In genomic region chr22:38788016-38788415, GRCh38 we compare ENCODE assay signal across 11 cellular contexts. TPM values are rescaled to one million over a fixed set of nuclear protein-coding genes. Genes with fewer than 3 reads are reported as not detected.
DNase-seq lines count a peak whose midpoint lies in the region; ATAC-seq, FAIRE-seq and TF ChIP-seq lines count a peak whose summit lies in the region.
"Had no signal": no experiment of that assay in that cellular context is flagged by ENCODE, and none has a peak within 500 bp of the region (broad histone marks: within the 10 kb centered on the region; RNA-seq: fewer than 3 reads in every experiment).

No MANE protein-coding gene starts in this region.

- TF ChIP-seq CTCF in astrocyte (IDR thresholded peaks at IDR 0.05; ENCODE audit: insufficient read depth, low read depth, low read length), result no peak
- TF ChIP-seq CTCF in stomach (IDR thresholded peaks at IDR 0.05), result no peak
- TF ChIP-seq CTCF in WTC11 (IDR thresholded peaks at IDR 0.05), result no peak
- no peak for TF ChIP-seq CTCF in foreskin keratinocyte (conservative IDR thresholded peaks at IDR 0.05)

- H3K4me3 ChIP-seq in astrocyte (ENCODE audit: insufficient read depth, low read depth, low read length), result no peak overlapping the region
- H3K4me3 ChIP-seq in stomach, result no peak overlapping the region

- no peaks in the 10 kb centered on the region for H3K27me3 ChIP-seq in astrocyte (ENCODE audit: insufficient read depth, low read length)
- no peaks in the 10 kb centered on the region for H3K27me3 ChIP-seq in stomach
- H3K27me3 ChIP-seq in foreskin keratinocyte, result no peaks in the 10 kb centered on the region

- peaks cover 3% of the 10 kb centered on the region for H4K20me1 ChIP-seq in astrocyte (ENCODE audit: insufficient read depth, low read length)

- H3K27ac Mint-ChIP-seq in astrocyte (ENCODE audit: unreplicated experiment) (peak overlapping the region; percentile 69), WTC11 (no peak overlapping the region)

- peak overlapping the region; percentile 40 for H3K27ac ChIP-seq in astrocyte (ENCODE audit: low read depth, low read length)
- peak overlapping the region; percentile 28 to 80 (median 75) for H3K27ac ChIP-seq in stomach
- H3K27ac ChIP-seq in foreskin keratinocyte, result no peak overlapping the region

- ATAC-seq in left ventricle myocardium superior (peak; percentile 1), WTC11 (no peak), foreskin keratinocyte (no peak)

- 53 to 72% (median 65%) methylated on average over 10 of the region's 10 CpGs for WGBS in stomach, 5 donors

- H3K4me2 ChIP-seq in astrocyte (ENCODE audit: low read length), result peak overlapping the region; percentile 58

- H3K9me3 Mint-ChIP-seq in astrocyte (ENCODE audit: unreplicated experiment), result no peaks in the 10 kb centered on the region
- no peaks in the 10 kb centered on the region for H3K9me3 Mint-ChIP-seq in WTC11

- CTCF ChIA-PET in WTC11 (lab: Charles Lee), result interaction anchor here (1.4 kb wide), 1 partner anchor 22 kb away, joined by 4 read pairs; no protein-coding TSS in a partner anchor

- H3K4me3 Mint-ChIP-seq in astrocyte (ENCODE audit: unreplicated experiment) (no peak overlapping the region), WTC11 (no peak overlapping the region)

- no peak for FAIRE-seq in astrocyte (lab: Jason Lieb, UNC)
- FAIRE-seq: colon had no signal

- peak overlapping the region; percentile 17 for H3K9ac ChIP-seq in astrocyte (ENCODE audit: low read length)

- H3K9me3 ChIP-seq in astrocyte (ENCODE audit: insufficient read depth, low read depth, low read length) (no peaks in the 10 kb centered on the region), stomach (no peaks in the 10 kb centered on the region)

- H3K36me3 ChIP-seq in astrocyte (ENCODE audit: insufficient read depth, low read length) (peaks cover 8% of the 10 kb centered on the region), stomach (peaks cover 0 to 17% (median 12%) of the 10 kb centered on the region in 4 donors)

- peaks cover under 1% of the 10 kb centered on the region for H3K79me2 ChIP-seq in astrocyte (ENCODE audit: insufficient read depth, low read length)

- peak; percentile 36 for DNase-seq in LHCN-M2 (ENCODE audit: low read depth)
- DNase-seq in astrocyte (ENCODE audit: low read depth), result peak; percentile 55
- no peak for DNase-seq in left ventricle myocardium superior
- DNase-seq in stomach, result no peak
- DNase-seq in WTC11 (ENCODE audit: low spot score), result no peak
- DNase-seq in stimulated activated naive CD4-positive, alpha-beta T cell (lab: John Stamatoyannopoulos, UW), result no peak
- DNase-seq in posterior vena cava (ENCODE audit: low spot score), result no peak
- no peak for DNase-seq in foreskin keratinocyte
- DNase-seq: Calu3; stimulated activated naive CD4-positive, alpha-beta T cell treated with Interleukin-2 at 50 U/mL for 16 hours had no signal

- H3K27me3 Mint-ChIP-seq in astrocyte (ENCODE audit: low read depth, unreplicated experiment) (no peaks in the 10 kb centered on the region), WTC11 (ENCODE audit: low read depth) (no peaks in the 10 kb centered on the region)

- TF ChIP-seq POLR2A in stomach (IDR thresholded peaks at IDR 0.05), result no peak

- POLR2A ChIA-PET in WTC11 (lab: Charles Lee), result no interaction called here

- H2AFZ ChIP-seq in astrocyte (ENCODE audit: low read depth, low read length), result peak overlapping the region; percentile 8

- H3K4me1 ChIP-seq in astrocyte (ENCODE audit: insufficient read depth, low read length) (peaks cover 32% of the 10 kb centered on the region), stomach (peaks cover 12 to 50% (median 38%) of the 10 kb centered on the region in 4 donors), foreskin keratinocyte (peaks cover 5% of the 10 kb centered on the region)

- no peak for TF ChIP-seq EP300 in stomach (IDR thresholded peaks at IDR 0.05)

- H3K36me3 Mint-ChIP-seq in astrocyte (ENCODE audit: low read depth, unreplicated experiment), result peaks cover 5% of the 10 kb centered on the region
- no peaks in the 10 kb centered on the region for H3K36me3 Mint-ChIP-seq in WTC11

- intact Hi-C loops in left ventricle myocardium superior (cut with micrococcal nuclease) (no loop called here), stomach (cut with DNase I; ENCODE audit: low total_unique reads) (no loop called here), posterior vena cava (cut with DNase I) (no loop called here)

- H3K4me1 Mint-ChIP-seq in astrocyte (ENCODE audit: low read depth, unreplicated experiment) (peaks cover 22% of the 10 kb centered on the region), WTC11 (peaks cover 2% of the 10 kb centered on the region)

TF ChIP-seq in WTC11, 78 proteins besides CTCF, POLR2A, EP300 and RAD21 (continues in another document):
- TF ChIP-seq NR2C2 (CRISPR knock-in tag; IDR thresholded peaks at IDR 0.05) (no peak), ATF1 (CRISPR knock-in tag; IDR thresholded peaks at IDR 0.05) (no peak), CDX4 (CRISPR knock-in tag; IDR thresholded peaks at IDR 0.05; ENCODE audit: borderline replicate concordance) (no peak)
- TF ChIP-seq, protein P1, sequence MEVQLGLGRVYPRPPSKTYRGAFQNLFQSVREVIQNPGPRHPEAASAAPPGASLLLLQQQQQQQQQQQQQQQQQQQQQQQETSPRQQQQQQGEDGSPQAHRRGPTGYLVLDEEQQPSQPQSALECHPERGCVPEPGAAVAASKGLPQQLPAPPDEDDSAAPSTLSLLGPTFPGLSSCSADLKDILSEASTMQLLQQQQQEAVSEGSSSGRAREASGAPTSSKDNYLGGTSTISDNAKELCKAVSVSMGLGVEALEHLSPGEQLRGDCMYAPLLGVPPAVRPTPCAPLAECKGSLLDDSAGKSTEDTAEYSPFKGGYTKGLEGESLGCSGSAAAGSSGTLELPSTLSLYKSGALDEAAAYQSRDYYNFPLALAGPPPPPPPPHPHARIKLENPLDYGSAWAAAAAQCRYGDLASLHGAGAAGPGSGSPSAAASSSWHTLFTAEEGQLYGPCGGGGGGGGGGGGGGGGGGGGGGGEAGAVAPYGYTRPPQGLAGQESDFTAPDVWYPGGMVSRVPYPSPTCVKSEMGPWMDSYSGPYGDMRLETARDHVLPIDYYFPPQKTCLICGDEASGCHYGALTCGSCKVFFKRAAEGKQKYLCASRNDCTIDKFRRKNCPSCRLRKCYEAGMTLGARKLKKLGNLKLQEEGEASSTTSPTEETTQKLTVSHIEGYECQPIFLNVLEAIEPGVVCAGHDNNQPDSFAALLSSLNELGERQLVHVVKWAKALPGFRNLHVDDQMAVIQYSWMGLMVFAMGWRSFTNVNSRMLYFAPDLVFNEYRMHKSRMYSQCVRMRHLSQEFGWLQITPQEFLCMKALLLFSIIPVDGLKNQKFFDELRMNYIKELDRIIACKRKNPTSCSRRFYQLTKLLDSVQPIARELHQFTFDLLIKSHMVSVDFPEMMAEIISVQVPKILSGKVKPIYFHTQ (CRISPR knock-in tag; IDR thresholded peaks at IDR 0.05), result no peak
- TF ChIP-seq, protein P2, sequence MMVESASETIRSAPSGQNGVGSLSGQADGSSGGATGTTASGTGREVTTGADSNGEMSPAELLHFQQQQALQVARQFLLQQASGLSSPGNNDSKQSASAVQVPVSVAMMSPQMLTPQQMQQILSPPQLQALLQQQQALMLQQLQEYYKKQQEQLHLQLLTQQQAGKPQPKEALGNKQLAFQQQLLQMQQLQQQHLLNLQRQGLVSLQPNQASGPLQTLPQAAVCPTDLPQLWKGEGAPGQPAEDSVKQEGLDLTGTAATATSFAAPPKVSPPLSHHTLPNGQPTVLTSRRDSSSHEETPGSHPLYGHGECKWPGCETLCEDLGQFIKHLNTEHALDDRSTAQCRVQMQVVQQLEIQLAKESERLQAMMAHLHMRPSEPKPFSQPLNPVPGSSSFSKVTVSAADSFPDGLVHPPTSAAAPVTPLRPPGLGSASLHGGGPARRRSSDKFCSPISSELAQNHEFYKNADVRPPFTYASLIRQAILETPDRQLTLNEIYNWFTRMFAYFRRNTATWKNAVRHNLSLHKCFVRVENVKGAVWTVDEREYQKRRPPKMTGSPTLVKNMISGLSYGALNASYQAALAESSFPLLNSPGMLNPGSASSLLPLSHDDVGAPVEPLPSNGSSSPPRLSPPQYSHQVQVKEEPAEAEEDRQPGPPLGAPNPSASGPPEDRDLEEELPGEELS (CRISPR knock-in tag; IDR thresholded peaks at IDR 0.05), result no peak

RNA-seq across cellular contexts. Expression of gene DNAL4, which starts 5.9 kb away (rescaled TPM):
- total RNA-seq in LHCN-M2 (2014; rRNA removed) (19.0 and 22.6 TPM in 2 replicates), astrocyte (12.8 and 12.9 TPM in 2 replicates), left ventricle myocardium superior (11.6 TPM), stomach (10 to 100 TPM in 4 of 5 donors, under 1 TPM in 1; 0.58 to 33.0 (median 11.2) TPM), WTC11 (2021) (11.8 to 12.2 TPM (median 12.1 TPM) in 3 replicates), posterior vena cava (1 to 10 TPM; 5.9 to 8.3 TPM), foreskin keratinocyte (14.0 and 16.3 TPM in 2 replicates)
- polyA plus RNA-seq in LHCN-M2 (2012), result 17.5 TPM
- polyA plus RNA-seq in stomach (10 to 100 TPM; 15.9 to 22.5 (median 21.4) TPM), foreskin keratinocyte (16.7 and 18.8 TPM in 2 replicates)

RNA-seq across cellular contexts. Expression of gene SUN2, which starts 32.2 kb away (rescaled TPM):
- total RNA-seq in LHCN-M2 (2014; rRNA removed) (136 and 140 TPM in 2 replicates), astrocyte (46.5 and 51.0 TPM in 2 replicates), left ventricle myocardium superior (109 TPM), stomach (100 to 1,000 TPM; 108 to 387 (median 142) TPM), WTC11 (2021) (17.7 to 30.1 TPM (median 18.6 TPM) in 3 replicates), posterior vena cava (100 to 1,000 TPM; 229 to 246 TPM), foreskin keratinocyte (47.7 and 48.4 TPM in 2 replicates)
- polyA plus RNA-seq in LHCN-M2 (2012), result 58.4 TPM
- polyA plus RNA-seq in stomach (10 to 100 TPM; 25.3 to 51.8 (median 26.4) TPM), foreskin keratinocyte (29.9 and 33.0 TPM in 2 replicates)

RNA-seq across cellular contexts. Expression of gene NPTXR, which starts 55.8 kb away (rescaled TPM):
- total RNA-seq in LHCN-M2 (2014; rRNA removed), result 0.06 and 0.23 TPM in 2 replicates
- 0.38 TPM for polyA plus RNA-seq in LHCN-M2 (2012)
- total RNA-seq in astrocyte, result 5.1 and 5.4 TPM in 2 replicates
- 23.4 TPM for total RNA-seq in left ventricle myocardium superior
- total RNA-seq in stomach, result 10 to 100 TPM in 2 of 5 donors, 1 to 10 TPM in 3; 1.2 to 19.6 (median 4.1) TPM
- polyA plus RNA-seq in stomach, result 1 to 10 TPM in 2 of 3 donors, under 1 TPM in 1; 0.46 to 2.4 (median 2.2) TPM
- 10.4 to 11.2 TPM (median 10.6 TPM) in 3 replicates for total RNA-seq in WTC11 (2021)
- 1 to 10 TPM; 8.3 to 8.4 TPM for total RNA-seq in posterior vena cava
- total RNA-seq in foreskin keratinocyte, result 0.04 and 0.07 TPM in 2 replicates
- 0.03 and 0.06 TPM in 2 replicates for polyA plus RNA-seq in foreskin keratinocyte

Comparison
In these comparisons a context has a peak if more than half of its experiments do, and no peak if none do; other contexts are left out.
1. DNase-seq: peak in LHCN-M2 (single experiment) and astrocyte (single experiment); none in left ventricle myocardium superior (single experiment), stomach (single experiment), WTC11 (single experiment), stimulated activated naive CD4-positive, alpha-beta T cell (0 of 6), posterior vena cava (single experiment) and foreskin keratinocyte (0 of 2).